13 cellular contexts compared by ENCODE assay signal in genomic region chr14:51368721-51369163, GRCh38.
DNase-seq lines count a peak whose midpoint lies in the region; ATAC-seq and TF ChIP-seq lines count a peak whose summit lies in the region.
"Had no signal": no experiment of that assay in that cellular context is flagged by ENCODE, and none has a peak within 500 bp of the region (broad histone marks: within the 10 kb centered on the region; RNA-seq: fewer than 3 reads in every experiment).

No MANE protein-coding gene starts in this region.

- DNase-seq in H4 (ENCODE audit: low spot score): peak; percentile 49
- DNase-seq in breast epithelium (ENCODE audit: low spot score in 2 of 2): peak in 1 of 2 donors; percentile 43
- DNase-seq in right cardiac atrium: no peak
- peak; percentile 88 for DNase-seq in stromal cell of bone marrow (ENCODE audit: low read depth)
- no peak for DNase-seq in ecto neural progenitor cell (ENCODE audit: low spot score)
- no peak for DNase-seq in HuH-7.5 (ENCODE audit: low spot score)
- no peak for DNase-seq in stimulated activated naive CD4-positive, alpha-beta T cell treated with Interleukin-2 at 50 U/mL for 16 hours (lab: John Stamatoyannopoulos, UW)
- DNase-seq in SHP77 treated with DMSO at 0.1 percent for 48 hours (lab: John Stamatoyannopoulos, UW): no peak
- DNase-seq: Calu3, dorsolateral prefrontal cortex, NCI-H2081 treated with DMSO at 0.1 percent for 48 hours, PC-9 had no signal

- ATAC-seq in right cardiac atrium: peak; percentile 44 to 77
- ATAC-seq: activated T-helper 17 cell treated with anti-CD3 and anti-CD28 coated beads, Interleukin-2, amount 50 U/mL, for 72 hours had no signal

- TF ChIP-seq POLR2A in breast epithelium (IDR thresholded peaks at IDR 0.05): no peak

- H3K4me1 ChIP-seq in breast epithelium (no peaks in the 10 kb centered on the region), right cardiac atrium (ENCODE audit: control insufficient read depth, insufficient read depth, low read length) (peaks cover 2% of the 10 kb centered on the region)

- no peaks in the 10 kb centered on the region for H3K9me3 ChIP-seq in breast epithelium
- H3K9me3 ChIP-seq in right cardiac atrium (ENCODE audit: control insufficient read depth, low read length): no peaks in the 10 kb centered on the region

- H3K36me3 ChIP-seq in breast epithelium: no peaks in the 10 kb centered on the region

- no peaks in the 10 kb centered on the region for H3K27me3 ChIP-seq in breast epithelium
- H3K27me3 ChIP-seq in right cardiac atrium (ENCODE audit: control insufficient read depth, insufficient read depth): no peaks in the 10 kb centered on the region
- H3K27me3 ChIP-seq: dorsolateral prefrontal cortex had no signal

- H3K27ac ChIP-seq in breast epithelium (peak overlapping the region; percentile 67 to 82), right cardiac atrium (ENCODE audit: low read length) (no peak overlapping the region)
- H3K27ac ChIP-seq: PC-9 had no signal

- TF ChIP-seq CTCF in breast epithelium (IDR thresholded peaks at IDR 0.05): no peak

- WGBS in right cardiac atrium: 55% methylated on average over 6 of the region's 6 CpGs

- H3K4me3 ChIP-seq in breast epithelium (peak overlapping the region in 1 of 3 donors; percentile 13), right cardiac atrium (ENCODE audit: low read length) (no peak overlapping the region)
- H3K4me3 ChIP-seq: dorsolateral prefrontal cortex, PC-9 had no signal

- intact Hi-C loops in breast epithelium (cut with DNase I; ENCODE audit: low total_unique reads) (no loop called here), right cardiac atrium (cut with DNase I) (no loop called here)

Comparison
In these comparisons a context has a peak if more than half of its experiments do, and no peak if none do; other contexts are left out.
1. DNase-seq: peak in H4 (single experiment) and stromal cell of bone marrow (single experiment); none in right cardiac atrium (0 of 3), ecto neural progenitor cell (single experiment), HuH-7.5 (single experiment), stimulated activated naive CD4-positive, alpha-beta T cell treated with Interleukin-2 at 50 U/mL for 16 hours (single experiment) and SHP77 treated with DMSO at 0.1 percent for 48 hours (single experiment).